In the genomic region with DNA sequence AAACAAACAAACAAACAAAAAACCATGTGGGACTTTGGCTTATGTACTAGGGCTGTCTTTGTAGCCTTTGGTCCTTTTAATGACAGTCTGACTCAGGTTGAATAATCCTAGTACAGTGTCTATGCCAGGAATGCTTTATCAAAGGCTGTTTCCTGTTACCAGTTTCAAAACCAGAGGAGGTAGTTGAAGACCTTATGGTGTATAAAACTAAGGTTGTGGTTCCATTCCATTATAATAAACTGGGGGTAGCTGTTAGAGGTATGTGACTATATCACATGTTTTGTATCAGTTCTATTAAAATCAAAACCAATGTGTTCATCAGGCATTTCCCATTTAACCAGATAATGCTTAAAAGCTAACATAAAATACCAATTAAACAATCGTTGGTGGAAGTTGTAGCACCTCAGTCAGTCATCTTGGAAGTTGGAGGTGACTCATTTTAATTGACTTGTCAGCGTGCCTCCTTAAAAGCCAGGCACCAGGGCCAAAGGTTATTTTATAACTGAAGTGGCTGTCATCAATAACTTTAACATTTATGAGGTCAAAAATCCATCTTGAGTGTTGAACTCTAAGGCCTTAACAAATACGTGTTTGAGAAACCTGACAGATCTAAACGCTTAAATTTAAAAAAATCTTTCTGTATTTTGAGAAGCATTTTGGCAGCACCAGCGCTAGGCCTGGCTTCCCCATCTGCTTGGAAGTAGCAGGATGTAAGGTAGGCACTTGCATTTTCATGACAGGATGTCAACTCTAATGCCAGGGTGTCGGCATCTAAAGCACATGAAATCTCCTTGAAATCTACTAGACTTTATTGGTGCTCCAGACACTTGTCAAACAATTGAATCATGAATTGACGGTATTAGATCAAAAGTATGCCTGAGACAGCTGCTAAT, we compare ENCODE assay signal across 10 cellular contexts.
A peak's percentile ranks its signal among the peaks of the same experiment; 100 is the strongest.
DNase-seq lines count a peak whose midpoint lies in the region; ATAC-seq and TF ChIP-seq lines count a peak whose summit lies in the region.
"Had no signal": no experiment of that assay in that cellular context is flagged by ENCODE, and none has a peak within 500 bp of the region (broad histone marks: within the 10 kb centered on the region; RNA-seq: fewer than 3 reads in every experiment).

No MANE protein-coding gene starts in this region.

- H3K27me3 ChIP-seq in SJSA1 (replicated peaks): no peaks in the 10 kb centered on the region
- no peaks in the 10 kb centered on the region for H3K27me3 ChIP-seq in neuronal stem cell (ENCODE audit: control insufficient read depth in 3 of 3, insufficient read depth in 3 of 3, low read depth in 1 of 3, low read length in 3 of 3)

- H3K14ac ChIP-seq in neuronal stem cell (ENCODE audit: low read length): no peak overlapping the region

- H4K8ac ChIP-seq in neuronal stem cell (ENCODE audit: low read depth, low read length): no peak overlapping the region

- no peak overlapping the region for H3K18ac ChIP-seq in neuronal stem cell (ENCODE audit: low read length)

- H3K36me3 ChIP-seq in SJSA1 (peaks cover 46% of the 10 kb centered on the region), neuronal stem cell (replicated peaks in 1 of 2; ENCODE audit: control insufficient read depth in 2 of 2, insufficient read depth in 2 of 2, low read length in 2 of 2) (no peaks in the 10 kb centered on the region)

- H3K4me1 ChIP-seq in SJSA1 (replicated peaks) (peaks cover 11% of the 10 kb centered on the region), neuronal stem cell (ENCODE audit: control insufficient read depth in 2 of 2, insufficient read depth in 1 of 2, low read depth in 1 of 2, low read length in 2 of 2) (peaks cover 2 to 4% of the 10 kb centered on the region in 2 donors)

- H3K4ac ChIP-seq in neuronal stem cell (ENCODE audit: low read length): no peak overlapping the region

- H4K91ac ChIP-seq in neuronal stem cell (ENCODE audit: low read depth, low read length, poor library complexity): no peak overlapping the region

- H2BK15ac ChIP-seq in neuronal stem cell (ENCODE audit: low read length): no peak overlapping the region

- no peak for ATAC-seq in HG02798 (IDR thresholded peaks at IDR 0.05; ENCODE audit: poor library complexity, unreplicated experiment)

- no peaks in the 10 kb centered on the region for H3K9me3 ChIP-seq in SJSA1 (replicated peaks)
- peaks cover 0 to 3% of the 10 kb centered on the region in 2 donors for H3K9me3 ChIP-seq in neuronal stem cell (replicated peaks in 1 of 2; ENCODE audit: control insufficient read depth in 2 of 2, insufficient read depth in 1 of 2, low read depth in 1 of 2, low read length in 2 of 2)

- no peak overlapping the region for H3K4me3 ChIP-seq in SJSA1
- no peak overlapping the region for H3K4me3 ChIP-seq in fibroblast of the aortic adventitia (ENCODE audit: low read depth, low read length)
- no peak overlapping the region for H3K4me3 ChIP-seq in neuronal stem cell (ENCODE audit: low read length in 2 of 2)

- H3K23ac ChIP-seq in neuronal stem cell (ENCODE audit: low read depth, low read length, poor library complexity): no peak overlapping the region

- in situ Hi-C loops in GM13977 (cut with MboI; ENCODE audit: low pct_unique_long_range_greater_than_20kb, low sequenced_read_pairs, unreplicated experiment): no loop called here

- no peak overlapping the region for H2AFZ ChIP-seq in neuronal stem cell (ENCODE audit: low read length)

- no peak overlapping the region for H3K9ac ChIP-seq in neuronal stem cell (ENCODE audit: low read depth, low read length, poor library complexity)

- no peak overlapping the region for H2BK120ac ChIP-seq in neuronal stem cell (ENCODE audit: low read depth, low read length)

- no peak overlapping the region for H2BK12ac ChIP-seq in neuronal stem cell (ENCODE audit: low read length)

- H3K79me1 ChIP-seq in neuronal stem cell (ENCODE audit: low read depth, low read length): no peaks in the 10 kb centered on the region

- peak overlapping the region; percentile 5; the same call in 1 of the 2 replicates for H3K27ac ChIP-seq in SJSA1
- H3K27ac ChIP-seq in neuronal stem cell (replicated peaks; ENCODE audit: low read length): no peak overlapping the region

- TF ChIP-seq CTCF in fibroblast of the aortic adventitia (IDR thresholded peaks at IDR 0.05; ENCODE audit: insufficient read depth, low read length) (no peak), GM13977 (IDR thresholded peaks at IDR 0.05; ENCODE audit: extremely low read depth, insufficient read depth, missing control alignments) (no peak)

- no peak overlapping the region for H2AK5ac ChIP-seq in neuronal stem cell (ENCODE audit: low read depth, low read length)

- no peak overlapping the region for H3K4me2 ChIP-seq in neuronal stem cell (ENCODE audit: insufficient read depth, low read length, poor library complexity, severe bottlenecking)

- no CpG with 5 or more reads among the region's 7 CpGs for WGBS in neuronal stem cell (ENCODE audit: extremely low coverage in 2 of 2, insufficient read length in 2 of 2, insufficient replicate concordance in 1 of 2), 2 donors

- peak; percentile 15 for DNase-seq in stimulated activated CD4-positive, alpha-beta T cell treated with anti-CD3 and anti-CD28 coated beads, Interleukin-1b, Interleukin-23, amount 100 ng/mL, for 48 hours
- no peak for DNase-seq in stimulated activated CD4-positive, alpha-beta T cell treated with anti-CD3 and anti-CD28 coated beads, Interleukin-2, amount 100 ng/mL, for 24 hours
- DNase-seq in SJSA1 (ENCODE audit: low read depth in 1 of 2, low spot score in 2 of 2) (peak in 1 of 2 experiments; percentile 38), fibroblast of the aortic adventitia (ENCODE audit: low read depth) (peak; percentile 62), GM13977 (ENCODE audit: low spot score) (no peak), neuronal stem cell (ENCODE audit: low spot score) (no peak), NCI-H1092 (lab: John Stamatoyannopoulos, UW) (no peak)
- DNase-seq: caudate nucleus, KBM-7 had no signal

- no peak overlapping the region for H2BK5ac ChIP-seq in neuronal stem cell (ENCODE audit: low read length)

Comparison
In these comparisons a context has a peak if more than half of its experiments do, and no peak if none do; other contexts are left out.
1. DNase-seq: peak in stimulated activated CD4-positive, alpha-beta T cell treated with anti-CD3 and anti-CD28 coated beads, Interleukin-1b, Interleukin-23, amount 100 ng/mL, for 48 hours (single experiment) and fibroblast of the aortic adventitia (single experiment); none in stimulated activated CD4-positive, alpha-beta T cell treated with anti-CD3 and anti-CD28 coated beads, Interleukin-2, amount 100 ng/mL, for 24 hours (0 of 2), GM13977 (single experiment), neuronal stem cell (single experiment) and NCI-H1092 (single experiment).